In genomic region chr4:141713185-141713584, GRCh38 we compare ENCODE assay signal across 19 cellular contexts.
"Had no signal": no experiment of that assay in that cellular context is flagged by ENCODE, and none has a peak within 500 bp of the region (broad histone marks: within the 10 kb centered on the region; RNA-seq: fewer than 3 reads in every experiment).

No MANE protein-coding gene starts in this region.

- H3K27me3 Mint-ChIP-seq: activated CD4-positive, alpha-beta T cell treated with anti-CD3 and anti-CD28 coated beads for 36 hours; activated CD8-positive, alpha-beta T cell treated with anti-CD3 and anti-CD28 coated beads for 36 hours; activated naive CD8-positive, alpha-beta T cell treated with anti-CD3 and anti-CD28 coated beads, Interleukin-2, amount 10 ng/mL, durations not matched to agents 7 days and 5 days; effector memory CD8-positive, alpha-beta T cell had no signal

- H3K4me1 Mint-ChIP-seq: activated CD4-positive, alpha-beta T cell treated with anti-CD3 and anti-CD28 coated beads for 36 hours; activated naive CD8-positive, alpha-beta T cell treated with anti-CD3 and anti-CD28 coated beads, Interleukin-2, amount 10 ng/mL, durations not matched to agents 7 days and 5 days; naive thymus-derived CD4-positive, alpha-beta T cell had no signal

- H2AFZ ChIP-seq: parathyroid adenoma had no signal

- H3K9ac ChIP-seq: parathyroid adenoma had no signal

- H3K27ac Mint-ChIP-seq: activated CD4-positive, alpha-beta T cell treated with anti-CD3 and anti-CD28 coated beads for 36 hours; activated CD8-positive, alpha-beta T cell treated with anti-CD3 and anti-CD28 coated beads for 36 hours; activated naive CD8-positive, alpha-beta T cell treated with anti-CD3 and anti-CD28 coated beads, Interleukin-2, amount 10 ng/mL, durations not matched to agents 7 days and 5 days; dendritic cell treated with granulocyte-macrophage colony-stimulating factor and Interleukin-4, amounts not matched to agents 40 ng/mL and 50 ng/mL, for 4 days; effector memory CD8-positive, alpha-beta T cell; naive thymus-derived CD4-positive, alpha-beta T cell had no signal

- H3K9me3 Mint-ChIP-seq: effector memory CD8-positive, alpha-beta T cell had no signal

- DNase-seq: activated CD4-positive, alpha-beta T cell treated with anti-CD3 and anti-CD28 coated beads for 36 hours; activated CD8-positive, alpha-beta T cell treated with anti-CD3 and anti-CD28 coated beads for 36 hours; activated gamma-delta T cell; activated naive CD8-positive, alpha-beta T cell treated with anti-CD3 and anti-CD28 coated beads, Interleukin-2, amount 10 ng/mL, durations not matched to agents 7 days and 5 days; activated T-cell treated with anti-CD3 and anti-CD28 coated beads, Interleukin-2, amount 50 U/mL, for 4 hours; cerebellar nuclear complex; effector memory CD8-positive, alpha-beta T cell; left colon; lower lobe of right lung; naive thymus-derived CD4-positive, alpha-beta T cell; stimulated activated CD4-positive, alpha-beta T cell treated with anti-CD3 and anti-CD28 coated beads, Interleukin-12 subunit alpha, Interleukin-12 subunit beta, amount 100 ng/mL, for 4 hours; stimulated activated CD4-positive, alpha-beta T cell treated with anti-CD3 and anti-CD28 coated beads, Interleukin-2, amount 100 ng/mL, for 24 hours; stomach; testis; upper lobe of left lung had no signal

- H3K27ac ChIP-seq: epithelial cell of prostate, gastroesophageal sphincter, lower lobe of right lung, parathyroid adenoma, stomach, testis, upper lobe of left lung had no signal

- H3K27me3 ChIP-seq: gastroesophageal sphincter, stomach, testis, upper lobe of left lung had no signal

- H3K36me3 ChIP-seq: gastroesophageal sphincter, lower lobe of right lung, stomach, upper lobe of left lung had no signal

- H3K4me3 ChIP-seq: gastroesophageal sphincter, lower lobe of right lung, stomach, testis, upper lobe of left lung had no signal

- H3K9me3 ChIP-seq: lower lobe of right lung, testis, upper lobe of left lung had no signal

- H3K36me3 Mint-ChIP-seq: activated naive CD8-positive, alpha-beta T cell treated with anti-CD3 and anti-CD28 coated beads, Interleukin-2, amount 10 ng/mL, durations not matched to agents 7 days and 5 days had no signal

- H3K79me2 ChIP-seq: parathyroid adenoma had no signal

- H3K4me3 Mint-ChIP-seq: activated CD4-positive, alpha-beta T cell treated with anti-CD3 and anti-CD28 coated beads for 36 hours; activated CD8-positive, alpha-beta T cell treated with anti-CD3 and anti-CD28 coated beads for 36 hours; activated naive CD8-positive, alpha-beta T cell treated with anti-CD3 and anti-CD28 coated beads, Interleukin-2, amount 10 ng/mL, durations not matched to agents 7 days and 5 days; activated T-cell treated with anti-CD3 and anti-CD28 coated beads, Interleukin-2, amount 50 U/mL, for 4 hours; dendritic cell treated with granulocyte-macrophage colony-stimulating factor and Interleukin-4, amounts not matched to agents 40 ng/mL and 50 ng/mL, for 4 days; effector memory CD8-positive, alpha-beta T cell; naive thymus-derived CD4-positive, alpha-beta T cell had no signal

- ATAC-seq: activated CD4-positive, alpha-beta T cell treated with anti-CD3 and anti-CD28 coated beads for 36 hours; activated CD8-positive, alpha-beta T cell treated with anti-CD3 and anti-CD28 coated beads for 36 hours; activated T-cell treated with anti-CD3 and anti-CD28 coated beads, Interleukin-2, amount 50 U/mL, for 4 hours; effector memory CD8-positive, alpha-beta T cell; gastroesophageal sphincter; left colon; lower lobe of right lung; naive thymus-derived CD4-positive, alpha-beta T cell had no signal

- H3K4me1 ChIP-seq: gastroesophageal sphincter, lower lobe of right lung, parathyroid adenoma, stomach, testis, upper lobe of left lung had no signal
